Comparison of ENCODE assay signal across 15 cellular contexts in genomic region chr7:45638916-45639315, GRCh38.
DNase-seq lines count a peak whose midpoint lies in the region; ATAC-seq and TF ChIP-seq lines count a peak whose summit lies in the region.
"Had no signal": no experiment of that assay in that cellular context is flagged by ENCODE, and none has a peak within 500 bp of the region (broad histone marks: within the 10 kb centered on the region; RNA-seq: fewer than 3 reads in every experiment).

No MANE protein-coding gene starts in this region.

- intact Hi-C loops in MCF 10A (cut with micrococcal nuclease) = no loop called here

- peaks cover 3% of the 10 kb centered on the region for H3K4me1 Mint-ChIP-seq in T-helper 2 cell treated with Interferon-gamma antibody and Interleukin-4, amounts not matched to agents 5 μg/mL and 100 μg/mL, for 36 hours (ENCODE audit: low read depth)
- H3K4me1 Mint-ChIP-seq in WTC11 = peaks cover 9% of the 10 kb centered on the region; the same call in 1 of the 2 replicates
- H3K4me1 Mint-ChIP-seq in type B pancreatic cell (ENCODE audit: unreplicated experiment) = no peaks in the 10 kb centered on the region
- no peaks in the 10 kb centered on the region for H3K4me1 Mint-ChIP-seq in MCF 10A (ENCODE audit: insufficient read depth, unreplicated experiment)
- H3K4me1 Mint-ChIP-seq in osteocyte (ENCODE audit: unreplicated experiment) = no peaks in the 10 kb centered on the region

- POLR2A ChIA-PET in WTC11 (lab: Charles Lee) (no interaction called here), MCF 10A (lab: Yijun Ruan, JAX) (no interaction called here)

- no peak for ATAC-seq in WTC11
- ATAC-seq: PC-3 had no signal

- H3K27ac Mint-ChIP-seq in T-helper 2 cell treated with Interferon-gamma antibody and Interleukin-4, amounts not matched to agents 5 μg/mL and 100 μg/mL, for 36 hours = no peak overlapping the region
- H3K27ac Mint-ChIP-seq in WTC11 (no peak overlapping the region), type B pancreatic cell (peak overlapping the region; percentile 38), MCF 10A (ENCODE audit: low read depth, unreplicated experiment) (no peak overlapping the region), osteocyte (ENCODE audit: unreplicated experiment) (no peak overlapping the region)

- TF ChIP-seq CTCF in WTC11 (IDR thresholded peaks at IDR 0.05) = no peak
- no peak for TF ChIP-seq CTCF in type B pancreatic cell (conservative IDR thresholded peaks at IDR 0.05)
- no peak for TF ChIP-seq CTCF in MCF 10A (IDR thresholded peaks at IDR 0.05; ENCODE audit: unreplicated experiment)
- TF ChIP-seq CTCF in osteocyte (IDR thresholded peaks at IDR 0.05) = no peak

- no peaks in the 10 kb centered on the region for H3K36me3 Mint-ChIP-seq in T-helper 2 cell treated with Interferon-gamma antibody and Interleukin-4, amounts not matched to agents 5 μg/mL and 100 μg/mL, for 36 hours (ENCODE audit: low read depth)
- H3K36me3 Mint-ChIP-seq in WTC11 (0 out of 2 replicates have a peak, but pooled peaks cover 3% of the 10 kb centered on the region), type B pancreatic cell (no peaks in the 10 kb centered on the region), MCF 10A (ENCODE audit: insufficient read depth, unreplicated experiment) (no peaks in the 10 kb centered on the region), osteocyte (ENCODE audit: unreplicated experiment) (no peaks in the 10 kb centered on the region)

- DNase-seq in T-helper 2 cell treated with Interferon-gamma antibody and Interleukin-4, amounts not matched to agents 5 μg/mL and 100 μg/mL, for 36 hours (ENCODE audit: low spot score) = peak; percentile 0
- DNase-seq in T-helper 2 cell (no peak), NCI-H2029 treated with DMSO at 0.1 percent for 48 hours (lab: John Stamatoyannopoulos, UW) (peak; percentile 16), WTC11 (ENCODE audit: low spot score) (no peak), type B pancreatic cell (ENCODE audit: extremely low spot score, unreplicated experiment) (no peak), MCF 10A (ENCODE audit: unreplicated experiment) (no peak), osteocyte (ENCODE audit: extremely low spot score, unreplicated experiment) (no peak)
- DNase-seq in activated naive CD4-positive, alpha-beta T cell treated with Interleukin-2 at 50 U/mL for 16 hours = no peak
- DNase-seq: Calu3, Karpas-422, NCI-H1417 treated with DMSO at 0.1 percent for 48 hours, NCI-H510A treated with DMSO at 0.1 percent for 48 hours, PC-3, SK-N-SH, T-helper 1 cell had no signal

- CTCF ChIA-PET in WTC11 (lab: Charles Lee) = no interaction called here
- CTCF ChIA-PET in MCF 10A (lab: Yijun Ruan, JAX) = no interaction called here

- peaks cover 2% of the 10 kb centered on the region for H3K27me3 Mint-ChIP-seq in T-helper 2 cell treated with Interferon-gamma antibody and Interleukin-4, amounts not matched to agents 5 μg/mL and 100 μg/mL, for 36 hours (ENCODE audit: low read depth)
- H3K27me3 Mint-ChIP-seq in WTC11 (ENCODE audit: low read depth) = no peaks in the 10 kb centered on the region
- H3K27me3 Mint-ChIP-seq in type B pancreatic cell = no peaks in the 10 kb centered on the region
- peaks cover 52% of the 10 kb centered on the region for H3K27me3 Mint-ChIP-seq in MCF 10A (ENCODE audit: insufficient read depth, unreplicated experiment)
- peaks cover 30% of the 10 kb centered on the region for H3K27me3 Mint-ChIP-seq in osteocyte (ENCODE audit: unreplicated experiment)

- H3K4me3 Mint-ChIP-seq in T-helper 2 cell treated with Interferon-gamma antibody and Interleukin-4, amounts not matched to agents 5 μg/mL and 100 μg/mL, for 36 hours = no peak overlapping the region
- no peak overlapping the region for H3K4me3 Mint-ChIP-seq in WTC11
- no peak overlapping the region for H3K4me3 Mint-ChIP-seq in type B pancreatic cell
- H3K4me3 Mint-ChIP-seq in MCF 10A (ENCODE audit: unreplicated experiment) = no peak overlapping the region
- no peak overlapping the region for H3K4me3 Mint-ChIP-seq in osteocyte (ENCODE audit: unreplicated experiment)

- no TSS peak for BruUV-seq in MCF 10A (replicated peaks; lab: Mats Ljungman, UMichigan)

- H3K9me3 Mint-ChIP-seq in T-helper 2 cell treated with Interferon-gamma antibody and Interleukin-4, amounts not matched to agents 5 μg/mL and 100 μg/mL, for 36 hours = no peaks in the 10 kb centered on the region
- H3K9me3 Mint-ChIP-seq in WTC11 (no peaks in the 10 kb centered on the region), type B pancreatic cell (no peaks in the 10 kb centered on the region), MCF 10A (ENCODE audit: unreplicated experiment) (no peaks in the 10 kb centered on the region), osteocyte (ENCODE audit: unreplicated experiment) (no peaks in the 10 kb centered on the region)

TF ChIP-seq in WTC11, 78 proteins besides CTCF, POLR2A, EP300 and RAD21:
- TF ChIP-seq SP1 (CRISPR knock-in tag; conservative IDR thresholded peaks at IDR 0.05) (no peak), GABPB1 (CRISPR knock-in tag; IDR thresholded peaks at IDR 0.05) (peak; percentile 43; the same call in 1 of the 2 replicates)

Comparison
In these comparisons a context has a peak if more than half of its experiments do, and no peak if none do; other contexts are left out.
1. DNase-seq: peak in T-helper 2 cell treated with Interferon-gamma antibody and Interleukin-4, amounts not matched to agents 5 μg/mL and 100 μg/mL, for 36 hours (single experiment) and NCI-H2029 treated with DMSO at 0.1 percent for 48 hours (single experiment); none in T-helper 2 cell (0 of 5), WTC11 (single experiment), type B pancreatic cell (single experiment), activated naive CD4-positive, alpha-beta T cell treated with Interleukin-2 at 50 U/mL for 16 hours (single experiment), MCF 10A (single experiment) and osteocyte (single experiment).